In the genomic region with DNA sequence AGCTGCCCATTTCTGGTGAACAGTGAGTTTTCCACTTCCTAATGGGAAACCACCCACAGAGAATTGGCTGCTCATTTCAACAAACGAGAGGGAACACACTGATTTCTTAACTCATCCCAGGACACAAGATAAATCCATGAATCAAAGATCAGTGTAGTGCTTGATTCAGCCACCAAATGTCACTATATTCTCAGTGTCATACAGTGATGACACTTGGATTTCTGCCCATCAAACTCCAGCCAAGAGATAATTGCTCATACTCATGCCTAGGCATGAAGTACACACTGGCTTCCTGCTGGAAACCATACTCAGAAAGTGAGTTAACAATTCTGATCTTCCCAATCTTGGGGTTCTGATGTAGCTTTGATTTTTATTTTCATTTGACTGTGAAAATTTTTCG, we compare ENCODE assay signal across 25 cellular contexts. TPM values are rescaled to one million over a fixed set of nuclear protein-coding genes. Genes with fewer than 3 reads are reported as not detected.
DNase-seq lines count a peak whose midpoint lies in the region; ATAC-seq, FAIRE-seq and TF ChIP-seq lines count a peak whose summit lies in the region.
"Had no signal": no experiment of that assay in that cellular context is flagged by ENCODE, and none has a peak within 500 bp of the region (broad histone marks: within the 10 kb centered on the region; RNA-seq: fewer than 3 reads in every experiment).

No MANE protein-coding gene starts in this region.

- intact Hi-C loops in left cardiac atrium (cut with DNase I) (no loop called here), left ventricle myocardium superior (cut with micrococcal nuclease) (no loop called here), Calu3 (cut with micrococcal nuclease; ENCODE audit: unreplicated experiment) (no loop called here)

- H3K36me3 Mint-ChIP-seq in Calu3 (ENCODE audit: insufficient read depth, unreplicated experiment): no peaks in the 10 kb centered on the region
- H3K36me3 Mint-ChIP-seq: natural killer cell treated with Interleukin-12 subunit alpha and Interleukin-12 subunit beta and Interleukin-15 and Interleukin-18, amount 100 ng/mL, for 72 hours had no signal

- CTCF ChIA-PET in Calu3 (lab: Charles Lee): no interaction called here

- no TSS peak for BruUV-seq in Calu3 (replicated peaks; lab: Mats Ljungman, UMichigan)

- no peaks in the 10 kb centered on the region for H3K4me1 Mint-ChIP-seq in Calu3 (ENCODE audit: low read depth, unreplicated experiment)

- no peak overlapping the region for H3K27ac Mint-ChIP-seq in Calu3 (ENCODE audit: unreplicated experiment)
- H3K27ac Mint-ChIP-seq: activated naive CD4-positive, alpha-beta T cell treated with anti-CD3 and anti-CD28 coated beads for 36 hours; activated T-cell treated with anti-CD3 and anti-CD28 coated beads, Interleukin-2, amount 50 U/mL, for 24 hours; natural killer cell treated with Interleukin-12 subunit alpha and Interleukin-12 subunit beta and Interleukin-15 and Interleukin-18, amount 100 ng/mL, for 72 hours had no signal

- no peak for FAIRE-seq in H54 (lab: Jason Lieb, UNC)
- FAIRE-seq: endothelial cell of umbilical vein, GM18507, pancreas had no signal

- peaks cover 4% of the 10 kb centered on the region for H3K9me3 Mint-ChIP-seq in Calu3 (ENCODE audit: low read depth, unreplicated experiment)
- H3K9me3 Mint-ChIP-seq: activated T-cell treated with anti-CD3 and anti-CD28 coated beads, Interleukin-2, amount 50 U/mL, for 24 hours had no signal

- TF ChIP-seq POLR2A in H54 (IDR thresholded peaks at IDR 0.05; ENCODE audit: low read depth, low read length): no peak

- H3K27ac ChIP-seq in VCaP: no peak overlapping the region
- H3K27ac ChIP-seq: BLaER1 treated with 17β-estradiol and CSF1 and Interleukin-3, amounts not matched to agents 10 nM and 100 nM; heart left ventricle; left lung; pancreas; upper lobe of left lung had no signal

- ATAC-seq in left cardiac atrium: peak; percentile 55 to 76
- no peak for ATAC-seq in left ventricle myocardium superior
- ATAC-seq in GM21529 (IDR thresholded peaks at IDR 0.05; ENCODE audit: unreplicated experiment): no peak
- ATAC-seq: heart left ventricle; left lung; natural killer cell treated with Interleukin-12 subunit alpha and Interleukin-12 subunit beta and Interleukin-15 and Interleukin-18, amount 100 ng/mL, for 72 hours; pancreas; sciatic nerve had no signal

- TF ChIP-seq CTCF in VCaP (conservative IDR thresholded peaks at IDR 0.05) (peak; percentile 67), Calu3 (IDR thresholded peaks at IDR 0.05; ENCODE audit: unreplicated experiment) (no peak)

- H3K4me3 Mint-ChIP-seq in Calu3 (ENCODE audit: low read depth, unreplicated experiment): no peak overlapping the region
- H3K4me3 Mint-ChIP-seq: activated naive CD4-positive, alpha-beta T cell treated with anti-CD3 and anti-CD28 coated beads for 36 hours; activated T-cell treated with anti-CD3 and anti-CD28 coated beads, Interleukin-2, amount 50 U/mL, for 24 hours; natural killer cell treated with Interleukin-12 subunit alpha and Interleukin-12 subunit beta and Interleukin-15 and Interleukin-18, amount 100 ng/mL, for 72 hours had no signal

- no peak for DNase-seq in left cardiac atrium
- no peak for DNase-seq in left ventricle myocardium superior
- DNase-seq in NCI-H2029 treated with DMSO at 0.1 percent for 48 hours (lab: John Stamatoyannopoulos, UW): peak; percentile 72
- no peak for DNase-seq in Calu3
- DNase-seq in H54 (ENCODE audit: insufficient read length, low spot score): no peak
- no peak for DNase-seq in activated CD8-positive, alpha-beta memory T cell treated with anti-CD3 and anti-CD28 coated beads for 24 hours
- DNase-seq: activated naive CD4-positive, alpha-beta T cell treated with anti-CD3 and anti-CD28 coated beads for 36 hours; activated T-cell treated with anti-CD3 and anti-CD28 coated beads, Interleukin-2, amount 50 U/mL, for 24 hours; central memory CD4-positive, alpha-beta T cell; heart left ventricle; left lung; NCI-H1436; pancreas; upper lobe of left lung had no signal

- H3K27me3 Mint-ChIP-seq in Calu3 (ENCODE audit: unreplicated experiment): no peaks in the 10 kb centered on the region
- H3K27me3 Mint-ChIP-seq: activated T-cell treated with anti-CD3 and anti-CD28 coated beads, Interleukin-2, amount 50 U/mL, for 24 hours; natural killer cell treated with Interleukin-12 subunit alpha and Interleukin-12 subunit beta and Interleukin-15 and Interleukin-18, amount 100 ng/mL, for 72 hours had no signal

RNA-seq across cellular contexts. Expression of a gene that starts 35.4 kb away (rescaled TPM):
- under 1 TPM in 1 of 2 donors, not detected in 1; 0.10 TPM for total RNA-seq in left cardiac atrium
- not detected for total RNA-seq in left ventricle myocardium superior
- total RNA-seq in Calu3 (2022): not detected in 2 replicates
- total RNA-seq: activated naive CD4-positive, alpha-beta T cell treated with anti-CD3 and anti-CD28 coated beads for 36 hours; dermis microvascular lymphatic vessel endothelial cell; endothelial cell of umbilical vein; G401; H4; heart left ventricle; natural killer cell treated with Interleukin-12 subunit alpha and Interleukin-12 subunit beta and Interleukin-15 and Interleukin-18, amount 100 ng/mL, for 72 hours; NCI-H460 had no signal

Comparison
In these comparisons a context has a peak if more than half of its experiments do, and no peak if none do; other contexts are left out.
1. ATAC-seq: peak in left cardiac atrium (2 of 2); none in left ventricle myocardium superior (single experiment) and GM21529 (single experiment).